ENCODE assay signal across 27 cellular contexts in genomic region chr2:75246441-75247167, GRCh38. TPM values are rescaled to one million over a fixed set of nuclear protein-coding genes. Genes with fewer than 3 reads are reported as not detected.
"Had no signal": no experiment of that assay in that cellular context is flagged by ENCODE, and none has a peak within 500 bp of the region (broad histone marks: within the 10 kb centered on the region; RNA-seq: fewer than 3 reads in every experiment).

No MANE protein-coding gene starts in this region.

- ATAC-seq: activated naive CD4-positive, alpha-beta T cell treated with anti-CD3 and anti-CD28 coated beads, Interleukin-2, amount 50 U/mL, for 72 hours; effector memory CD8-positive, alpha-beta T cell; heart right ventricle; left lung; natural killer cell had no signal

- H3K27ac ChIP-seq: breast epithelium, colonic mucosa, dorsolateral prefrontal cortex, esophagus muscularis mucosa, heart right ventricle, left lung, ovary, prostate gland, spleen, testis, vagina, WERI-Rb-1 had no signal

- H3K36me3 Mint-ChIP-seq: natural killer cell had no signal

- H3K4me1 ChIP-seq: breast epithelium, colonic mucosa, esophagus muscularis mucosa, heart right ventricle, left lung, prostate gland, spleen, testis, vagina had no signal

- H3K36me3 ChIP-seq: breast epithelium, colonic mucosa, esophagus muscularis mucosa, heart right ventricle, left lung, ovary, prostate gland, spleen, vagina, WERI-Rb-1 had no signal

- DNase-seq: activated CD4-positive, alpha-beta T cell treated with anti-CD3 and anti-CD28 coated beads, Interleukin-2, amount 50 U/mL, for 1 hour; activated CD4-positive, CD25-positive, alpha-beta regulatory T cell treated with anti-CD3 and anti-CD28 coated beads, Interleukin-2, amount 50 U/mL, for 72 hours; activated T-cell treated with anti-CD3 and anti-CD28 coated beads, Interleukin-2, amount 50 U/mL, for 1 hour; colonic mucosa; dorsolateral prefrontal cortex; effector memory CD8-positive, alpha-beta T cell; foreskin fibroblast; heart right ventricle; kidney glomerular epithelial cell; left lung; natural killer cell; ovary; spleen; stimulated activated CD4-positive, alpha-beta T cell treated with anti-CD3 and anti-CD28 coated beads, Interleukin-4, amount 100 ng/mL, for 1 hour; stimulated activated naive CD4-positive, alpha-beta T cell; testis; trophoblast cell; WERI-Rb-1 had no signal

- H3K9me3 ChIP-seq: colonic mucosa, ovary, prostate gland, testis, vagina had no signal

- H3K4me3 Mint-ChIP-seq: central memory CD8-positive, alpha-beta T cell; effector memory CD8-positive, alpha-beta T cell; natural killer cell; T-helper 2 cell treated with Interferon-gamma antibody and Interleukin-4, amounts not matched to agents 5 μg/mL and 100 μg/mL, for 36 hours had no signal

- H3K27me3 ChIP-seq: breast epithelium, colonic mucosa, dorsolateral prefrontal cortex, esophagus muscularis mucosa, heart right ventricle, left lung, ovary, spleen, testis, vagina had no signal

- H3K4me1 Mint-ChIP-seq: central memory CD8-positive, alpha-beta T cell; natural killer cell had no signal

- H3K4me3 ChIP-seq: breast epithelium, colonic mucosa, dorsolateral prefrontal cortex, esophagus muscularis mucosa, heart right ventricle, left lung, lung, ovary, prostate gland, spleen, testis, vagina had no signal

- H3K27me3 Mint-ChIP-seq: central memory CD8-positive, alpha-beta T cell; effector memory CD8-positive, alpha-beta T cell had no signal

- H3K27ac Mint-ChIP-seq: activated naive CD4-positive, alpha-beta T cell treated with anti-CD3 and anti-CD28 coated beads, Interleukin-2, amount 50 U/mL, for 72 hours; effector memory CD8-positive, alpha-beta T cell; natural killer cell; T-helper 2 cell treated with Interferon-gamma antibody and Interleukin-4, amounts not matched to agents 5 μg/mL and 100 μg/mL, for 36 hours had no signal

RNA-seq across cellular contexts. Expression of gene TACR1, which starts 47.3 kb away (rescaled TPM):
- total RNA-seq: activated naive CD4-positive, alpha-beta T cell treated with anti-CD3 and anti-CD28 coated beads, Interleukin-2, amount 50 U/mL, for 72 hours; endothelial cell of umbilical vein; natural killer cell had no signal
- polyA plus RNA-seq: endothelial cell of umbilical vein had no signal
